In genomic region chr11:116225784-116226410, GRCh38 we compare ENCODE assay signal across 21 cellular contexts.
DNase-seq lines count a peak whose midpoint lies in the region; ATAC-seq, FAIRE-seq and TF ChIP-seq lines count a peak whose summit lies in the region.
"Had no signal": no experiment of that assay in that cellular context is flagged by ENCODE, and none has a peak within 500 bp of the region (broad histone marks: within the 10 kb centered on the region; RNA-seq: fewer than 3 reads in every experiment).

No MANE protein-coding gene starts in this region.

- H3K36me3 ChIP-seq in HEK293 (ENCODE audit: control insufficient read depth in 2 of 2, insufficient read depth in 1 of 2, low read length in 2 of 2): no peaks in the 10 kb centered on the region

- no peak overlapping the region for H3K27ac ChIP-seq in HEK293 (ENCODE audit: extremely low read depth, low read depth, low read length)
- H3K27ac ChIP-seq: 22Rv1, C4-2B, SK-N-MC had no signal

- FAIRE-seq in GM12891 (lab: Jason Lieb, UNC) (no peak), GM12892 (lab: Jason Lieb, UNC) (no peak)
- FAIRE-seq: D721Med, HepG2 had no signal

- POLR2A ChIA-PET in HEK293 (lab: Yijun Ruan, JAX): no interaction called here

- ATAC-seq in GM18498 (IDR thresholded peaks at IDR 0.05; ENCODE audit: unreplicated experiment): no peak
- ATAC-seq: HCT116, HepG2 had no signal

- TF ChIP-seq POLR2A in GM12891 (IDR thresholded peaks at IDR 0.05; ENCODE audit: low read depth, low read length): no peak
- TF ChIP-seq POLR2A in GM12892 (IDR thresholded peaks at IDR 0.05; ENCODE audit: low read depth, low read length): no peak

- TF ChIP-seq CTCF in HEK293 (tag by site-specific recombination; IDR thresholded peaks at IDR 0.05) (no peak), chondrocyte (IDR thresholded peaks at IDR 0.05) (peak; percentile 10), nephron progenitor cell (IDR thresholded peaks at IDR 0.05) (no peak)

- H3K9me3 Mint-ChIP-seq in chondrocyte (ENCODE audit: low read depth): no peaks in the 10 kb centered on the region
- H3K9me3 Mint-ChIP-seq in nephron progenitor cell: peaks cover 16% of the 10 kb centered on the region
- H3K9me3 Mint-ChIP-seq: GM23338 had no signal

- CTCF ChIA-PET in HEK293 (lab: Yijun Ruan, JAX): interaction anchor here (0.5 to 3.1 kb wide), 9 partner anchors 8 to 1001 kb away, joined by 3 to 23 read pairs (median 3); no protein-coding TSS in a partner anchor

- H3K4me3 ChIP-seq in HEK293 (ENCODE audit: low read depth, low read length): no peak overlapping the region
- H3K4me3 ChIP-seq: GM23338, SK-N-MC had no signal

- H3K9me3 ChIP-seq in HEK293 (ENCODE audit: control insufficient read depth, insufficient read depth, low read depth, low read length): no peaks in the 10 kb centered on the region

- H3K4me3 Mint-ChIP-seq in chondrocyte (ENCODE audit: unreplicated experiment): no peak overlapping the region
- H3K4me3 Mint-ChIP-seq in nephron progenitor cell: no peak overlapping the region
- H3K4me3 Mint-ChIP-seq: GM23338 had no signal

- peaks cover 10% of the 10 kb centered on the region for H3K27me3 Mint-ChIP-seq in chondrocyte (ENCODE audit: low read depth)
- peaks cover 18% of the 10 kb centered on the region for H3K27me3 Mint-ChIP-seq in nephron progenitor cell (ENCODE audit: low read depth, poor library complexity)

- H3K4me1 Mint-ChIP-seq in chondrocyte (ENCODE audit: low read depth) (peaks cover 30% of the 10 kb centered on the region), nephron progenitor cell (peaks cover 48% of the 10 kb centered on the region)

- DNase-seq in DMS 273 (lab: John Stamatoyannopoulos, UW; ENCODE audit: unreplicated experiment) (peak; percentile 6), DMS 273 treated with DMSO at 0.1 percent for 48 hours (lab: John Stamatoyannopoulos, UW) (no peak), chondrocyte (ENCODE audit: low spot score) (no peak), nephron progenitor cell (no peak), GM12891 (ENCODE audit: insufficient read length, low spot score) (no peak), GM12892 (ENCODE audit: insufficient read length) (no peak)
- DNase-seq: AML-193, KBM-7, NCI-H187 treated with DMSO at 0.1 percent for 48 hours, NCI-H226, NCI-H526, SHP77 had no signal

- H3K4me1 ChIP-seq in HEK293 (ENCODE audit: control insufficient read depth, insufficient read depth, low read length): no peaks in the 10 kb centered on the region

- H3K27ac Mint-ChIP-seq in chondrocyte (ENCODE audit: unreplicated experiment) (no peak overlapping the region), nephron progenitor cell (peak overlapping the region; percentile 42)
- H3K27ac Mint-ChIP-seq: GM23338 had no signal

- no peaks in the 10 kb centered on the region for H3K36me3 Mint-ChIP-seq in chondrocyte (ENCODE audit: low read depth)
- peaks cover 4% of the 10 kb centered on the region for H3K36me3 Mint-ChIP-seq in nephron progenitor cell (ENCODE audit: low read depth)

TF ChIP-seq in HEK293, 187 proteins besides CTCF, POLR2A, EP300 and RAD21:
- TF ChIP-seq SCRT1 (tag by site-specific recombination; IDR thresholded peaks at IDR 0.05; ENCODE audit: borderline replicate concordance) (no peak), KLF16 (tag by site-specific recombination; IDR thresholded peaks at IDR 0.05) (no peak), ZFP37 (tag by site-specific recombination; IDR thresholded peaks at IDR 0.05) (no peak), ZNF114 (tag by site-specific recombination; IDR thresholded peaks at IDR 0.05) (no peak), ZNF335 (tag by site-specific recombination; conservative IDR thresholded peaks at IDR 0.05) (0 out of 2 replicates have a peak, but pooled peaks have one; percentile 21), OSR2 (tag by site-specific recombination; IDR thresholded peaks at IDR 0.05) (no peak)

TF ChIP-seq in GM12891, 5 proteins besides CTCF, POLR2A, EP300 and RAD21:
- no peak for TF ChIP-seq POU2F2 (IDR thresholded peaks at IDR 0.05; ENCODE audit: low read depth, low read length)
- TF ChIP-seq POLR2AphosphoS5 (IDR thresholded peaks at IDR 0.05; ENCODE audit: low read depth, low read length): no peak
- TF ChIP-seq TAF1 (IDR thresholded peaks at IDR 0.05; ENCODE audit: low read depth, low read length): no peak
- no peak for TF ChIP-seq PAX5 (IDR thresholded peaks at IDR 0.05; ENCODE audit: insufficient read depth, low read length, severe bottlenecking)
- no peak for TF ChIP-seq SPI1 (IDR thresholded peaks at IDR 0.05; ENCODE audit: low read depth, low read length)
